22 cellular contexts compared by ENCODE assay signal in the genomic region with DNA sequence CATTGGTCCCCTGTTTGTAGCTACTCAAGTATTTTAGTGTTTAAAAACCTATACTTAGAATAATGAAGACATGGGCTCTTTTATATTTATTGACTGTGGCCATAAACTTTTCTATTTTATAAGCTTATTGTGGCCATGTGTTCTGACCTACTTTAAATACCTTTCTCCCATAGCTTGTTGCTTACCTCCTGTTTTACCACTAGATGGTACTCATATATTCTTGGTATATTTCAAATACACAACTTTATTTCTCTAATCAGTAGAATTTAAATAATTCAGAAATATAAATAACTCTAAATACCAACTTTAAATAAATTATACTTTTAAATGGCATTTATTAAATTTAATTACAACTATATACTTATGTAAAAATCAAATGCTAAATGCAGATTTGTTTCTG.
DNase-seq lines count a peak whose midpoint lies in the region; ATAC-seq, FAIRE-seq and TF ChIP-seq lines count a peak whose summit lies in the region.
"Had no signal": no experiment of that assay in that cellular context is flagged by ENCODE, and none has a peak within 500 bp of the region (broad histone marks: within the 10 kb centered on the region; RNA-seq: fewer than 3 reads in every experiment).

No MANE protein-coding gene starts in this region.

- no peak overlapping the region for H3K27ac Mint-ChIP-seq in CD4-positive, alpha-beta memory T cell
- H3K27ac Mint-ChIP-seq: activated CD8-positive, alpha-beta T cell treated with anti-CD3 and anti-CD28 coated beads for 36 hours; activated naive CD4-positive, alpha-beta T cell treated with anti-CD3 and anti-CD28 coated beads, Interleukin-2, amount 50 U/mL, for 72 hours; mesothelial cell of epicardium had no signal

- POLR2A ChIA-PET in CD4-positive, alpha-beta memory T cell (lab: Charles Lee; ENCODE audit: partially characterized antibody), result no interaction called here

- in situ Hi-C loops in GM13977 (cut with MboI; ENCODE audit: low pct_unique_long_range_greater_than_20kb, low sequenced_read_pairs, unreplicated experiment), result no loop called here

- H3K27ac ChIP-seq in 22Rv1 (no peak overlapping the region), foreskin keratinocyte (no peak overlapping the region)
- H3K27ac ChIP-seq in CD4-positive, alpha-beta memory T cell (ENCODE audit: low read depth, low read length), result no peak overlapping the region
- H3K27ac ChIP-seq: body of pancreas, esophagus muscularis mucosa, heart right ventricle, sigmoid colon, SJCRH30 had no signal

- H3K4me3 ChIP-seq in CD4-positive, alpha-beta memory T cell (ENCODE audit: low read length in 2 of 2), result no peak overlapping the region
- H3K4me3 ChIP-seq: body of pancreas, esophagus muscularis mucosa, heart right ventricle, sigmoid colon, SJCRH30 had no signal

- H3K27me3 Mint-ChIP-seq in CD4-positive, alpha-beta memory T cell, result no peaks in the 10 kb centered on the region
- H3K27me3 Mint-ChIP-seq: activated CD8-positive, alpha-beta T cell treated with anti-CD3 and anti-CD28 coated beads for 36 hours had no signal

- H3K9me3 Mint-ChIP-seq in CD4-positive, alpha-beta memory T cell, result peaks cover 0 to 21% (median 5%) of the 10 kb centered on the region in 8 donors

- CTCF ChIA-PET in CD4-positive, alpha-beta memory T cell (lab: Charles Lee; ENCODE audit: partially characterized antibody), result no interaction called here

- no peak for ATAC-seq in foreskin keratinocyte
- no peak for ATAC-seq in GM21619 (IDR thresholded peaks at IDR 0.05; ENCODE audit: unreplicated experiment)
- ATAC-seq: activated CD8-positive, alpha-beta T cell treated with anti-CD3 and anti-CD28 coated beads for 36 hours; activated naive CD4-positive, alpha-beta T cell treated with anti-CD3 and anti-CD28 coated beads, Interleukin-2, amount 50 U/mL, for 72 hours; body of pancreas; heart right ventricle had no signal

- no peak overlapping the region for H3K4me3 Mint-ChIP-seq in CD4-positive, alpha-beta memory T cell
- H3K4me3 Mint-ChIP-seq: activated CD8-positive, alpha-beta T cell treated with anti-CD3 and anti-CD28 coated beads for 36 hours; mesothelial cell of epicardium had no signal

- no peaks in the 10 kb centered on the region for H3K4me1 ChIP-seq in foreskin keratinocyte
- no peaks in the 10 kb centered on the region for H3K4me1 ChIP-seq in CD4-positive, alpha-beta memory T cell (ENCODE audit: insufficient read depth, low read length)
- H3K4me1 ChIP-seq: body of pancreas, esophagus muscularis mucosa, heart right ventricle, sigmoid colon, SJCRH30 had no signal

- no peaks in the 10 kb centered on the region for H3K27me3 ChIP-seq in foreskin keratinocyte
- H3K27me3 ChIP-seq in CD4-positive, alpha-beta memory T cell (ENCODE audit: insufficient read depth, low read length), result no peaks in the 10 kb centered on the region
- H3K27me3 ChIP-seq: body of pancreas, esophagus muscularis mucosa, heart right ventricle, sigmoid colon, SJCRH30 had no signal

- no peaks in the 10 kb centered on the region for H3K9me3 ChIP-seq in CD4-positive, alpha-beta memory T cell (ENCODE audit: control insufficient read depth in 1 of 2, low read length in 2 of 2)
- H3K9me3 ChIP-seq: esophagus muscularis mucosa, sigmoid colon, SJCRH30 had no signal

- FAIRE-seq in RCC 7860 (lab: Jason Lieb, UNC), result peak; percentile 75

- peak; percentile 60 for TF ChIP-seq CTCF in 22Rv1 (IDR thresholded peaks at IDR 0.05)
- TF ChIP-seq CTCF in GM13977 (IDR thresholded peaks at IDR 0.05; ENCODE audit: extremely low read depth, insufficient read depth, missing control alignments), result peak; percentile 10
- peak; percentile 46 for TF ChIP-seq CTCF in foreskin keratinocyte (conservative IDR thresholded peaks at IDR 0.05)

- H3K36me3 Mint-ChIP-seq in CD4-positive, alpha-beta memory T cell, result no peaks in the 10 kb centered on the region
- H3K36me3 Mint-ChIP-seq: activated naive CD4-positive, alpha-beta T cell treated with anti-CD3 and anti-CD28 coated beads, Interleukin-2, amount 50 U/mL, for 72 hours; mesothelial cell of epicardium had no signal

- intact Hi-C loops in CD4-positive, alpha-beta memory T cell (cut with micrococcal nuclease), result no loop called here

- H3K36me3 ChIP-seq in CD4-positive, alpha-beta memory T cell (ENCODE audit: insufficient read depth, low read length), result no peaks in the 10 kb centered on the region
- H3K36me3 ChIP-seq: esophagus muscularis mucosa, heart right ventricle, sigmoid colon, SJCRH30 had no signal

- DNase-seq in GM13977 (ENCODE audit: low spot score) (no peak), RCC 7860 (ENCODE audit: low spot score) (no peak), foreskin keratinocyte (no peak), LoVo (ENCODE audit: low spot score) (no peak)
- DNase-seq in CD4-positive, alpha-beta memory T cell, result no peak
- no peak for DNase-seq in activated CD4-positive, CD25-positive, alpha-beta regulatory T cell (lab: John Stamatoyannopoulos, UW)
- DNase-seq: activated CD8-positive, alpha-beta T cell treated with anti-CD3 and anti-CD28 coated beads for 36 hours; activated T-cell treated with anti-CD3 and anti-CD28 coated beads, Interleukin-2, amount 50 U/mL, for 48 hours; body of pancreas; dermis blood vessel endothelial cell; heart right ventricle; kidney glomerular epithelial cell; NCI-H2107; sigmoid colon; SJCRH30; stimulated activated CD4-positive, alpha-beta T cell treated with anti-CD3 and anti-CD28 coated beads, Interleukin-2, amount 100 ng/mL, for 24 hours; substantia nigra had no signal

- no peaks in the 10 kb centered on the region for H3K4me1 Mint-ChIP-seq in CD4-positive, alpha-beta memory T cell
- H3K4me1 Mint-ChIP-seq: mesothelial cell of epicardium had no signal

Comparison
In these comparisons a context has a peak if more than half of its experiments do, and no peak if none do; other contexts are left out.
1. CTCF ChIP-seq: peak in every context shown above with its lines; median percentile 60 in 22Rv1; 46 in foreskin keratinocyte; 10 in GM13977.